ENCODE assay signal across 8 cellular contexts in genomic region chr19:54114340-54114826, GRCh38. TPM values are rescaled to one million over a fixed set of nuclear protein-coding genes. Genes with fewer than 3 reads are reported as not detected.
A peak's percentile ranks its signal among the peaks of the same experiment; 100 is the strongest.
DNase-seq lines count a peak whose midpoint lies in the region; ATAC-seq and TF ChIP-seq lines count a peak whose summit lies in the region.

No MANE protein-coding gene starts in this region.

- H3K4me1 ChIP-seq in ES-I3 (ENCODE audit: insufficient read depth, low read length) (peaks cover 5% of the 10 kb centered on the region; the same call in 1 of the 2 replicates), endodermal cell (ENCODE audit: control insufficient read depth, insufficient read depth, low read length) (no peaks in the 10 kb centered on the region), mucosa of descending colon (ENCODE audit: low read depth) (peaks cover 15% of the 10 kb centered on the region), thoracic aorta (ENCODE audit: control insufficient read depth in 1 of 2, low read depth in 2 of 2) (peaks cover 18 to 29% of the 10 kb centered on the region in 2 donors)

- peak overlapping the region; percentile 83 for H3K9ac ChIP-seq in ES-I3 (ENCODE audit: low read depth, low read length)
- peak overlapping the region; percentile 52 for H3K9ac ChIP-seq in endodermal cell (ENCODE audit: extremely low read depth, low read length, poor library complexity, severe bottlenecking)

- peak; percentile 36 for DNase-seq in MG63
- peak; percentile 76 for DNase-seq in activated CD4-positive, alpha-beta memory T cell treated with anti-CD3 and anti-CD28 coated beads, Interleukin-2, amount 10 ng/mL, durations not matched to agents 7 days and 5 days
- DNase-seq in endodermal cell: peak; percentile 77
- peak; percentile 43 to 81 (median 49) for DNase-seq in mucosa of descending colon
- DNase-seq in thoracic aorta (ENCODE audit: low spot score): no peak
- no peak for DNase-seq in NCI-H146 (lab: John Stamatoyannopoulos, UW)

- peak overlapping the region; percentile 74 for H3K27ac Mint-ChIP-seq in activated CD4-positive, alpha-beta memory T cell treated with anti-CD3 and anti-CD28 coated beads, Interleukin-2, amount 10 ng/mL, durations not matched to agents 7 days and 5 days
- H3K27ac Mint-ChIP-seq in endodermal cell: peak overlapping the region; percentile 99

- no peaks in the 10 kb centered on the region for H3K27me3 Mint-ChIP-seq in activated CD4-positive, alpha-beta memory T cell treated with anti-CD3 and anti-CD28 coated beads, Interleukin-2, amount 10 ng/mL, durations not matched to agents 7 days and 5 days
- H3K27me3 Mint-ChIP-seq in endodermal cell (ENCODE audit: insufficient read depth): no peaks in the 10 kb centered on the region

- TF ChIP-seq CTCF in endodermal cell (conservative IDR thresholded peaks at IDR 0.05) (no peak), mucosa of descending colon (IDR thresholded peaks at IDR 0.05) (no peak), thoracic aorta (IDR thresholded peaks at IDR 0.05) (no peak)

- H3K27me3 ChIP-seq in MG63: no peaks in the 10 kb centered on the region
- H3K27me3 ChIP-seq in endodermal cell (ENCODE audit: control insufficient read depth, insufficient read depth, low read length, poor library complexity, severe bottlenecking): no peaks in the 10 kb centered on the region
- no peaks in the 10 kb centered on the region for H3K27me3 ChIP-seq in thoracic aorta (replicated peaks; ENCODE audit: insufficient read depth)

- no peaks in the 10 kb centered on the region for H3K9me3 ChIP-seq in ES-I3 (ENCODE audit: control insufficient read depth, insufficient read depth, low read length)
- no peaks in the 10 kb centered on the region; the same call in 1 of the 2 replicates for H3K9me3 ChIP-seq in MG63
- H3K9me3 ChIP-seq in endodermal cell (ENCODE audit: control insufficient read depth, low read length): no peaks in the 10 kb centered on the region
- no peaks in the 10 kb centered on the region for H3K9me3 ChIP-seq in mucosa of descending colon
- H3K9me3 ChIP-seq in thoracic aorta: no peaks in the 10 kb centered on the region

- intact Hi-C loops in mucosa of descending colon (cut with DNase I, micrococcal nuclease): no loop called here

- peak overlapping the region; percentile 86 for H3K4me3 Mint-ChIP-seq in activated CD4-positive, alpha-beta memory T cell treated with anti-CD3 and anti-CD28 coated beads, Interleukin-2, amount 10 ng/mL, durations not matched to agents 7 days and 5 days
- peak overlapping the region; percentile 83 for H3K4me3 Mint-ChIP-seq in endodermal cell

- no peaks in the 10 kb centered on the region for H3K9me3 Mint-ChIP-seq in activated CD4-positive, alpha-beta memory T cell treated with anti-CD3 and anti-CD28 coated beads, Interleukin-2, amount 10 ng/mL, durations not matched to agents 7 days and 5 days
- no peaks in the 10 kb centered on the region for H3K9me3 Mint-ChIP-seq in endodermal cell

- peaks cover 37% of the 10 kb centered on the region for H3K4me1 Mint-ChIP-seq in activated CD4-positive, alpha-beta memory T cell treated with anti-CD3 and anti-CD28 coated beads, Interleukin-2, amount 10 ng/mL, durations not matched to agents 7 days and 5 days
- H3K4me1 Mint-ChIP-seq in endodermal cell: peaks cover 7% of the 10 kb centered on the region

- H3K36me3 Mint-ChIP-seq in activated CD4-positive, alpha-beta memory T cell treated with anti-CD3 and anti-CD28 coated beads, Interleukin-2, amount 10 ng/mL, durations not matched to agents 7 days and 5 days (ENCODE audit: low read depth): peaks cover 37% of the 10 kb centered on the region
- H3K36me3 Mint-ChIP-seq in endodermal cell (ENCODE audit: low read depth): peaks cover 30% of the 10 kb centered on the region

- CTCF ChIA-PET in activated CD4-positive, alpha-beta memory T cell treated with anti-CD3 and anti-CD28 coated beads, Interleukin-2, amount 10 ng/mL, durations not matched to agents 7 days and 5 days (lab: Charles Lee): interaction anchor here (1.0 to 2.8 kb wide), 5 partner anchors 12 to 274 kb away, joined by 3 to 16 read pairs (median 4); partner anchors contain the start of genes CNOT3 and NDUFA3

- ATAC-seq in mucosa of descending colon (peak; percentile 45), thoracic aorta (ENCODE audit: insufficient number of reproducible peaks, low FRiP score, low read depth) (no peak), HG02938 (IDR thresholded peaks at IDR 0.05; ENCODE audit: unreplicated experiment) (no peak)

- 36% methylated on average over 15 to 24 of the region's 24 CpGs for WGBS in endodermal cell (ENCODE audit: insufficient coverage in 1 of 2, insufficient read length in 1 of 2), 2 experiments

- POLR2A ChIA-PET in activated CD4-positive, alpha-beta memory T cell treated with anti-CD3 and anti-CD28 coated beads, Interleukin-2, amount 10 ng/mL, durations not matched to agents 7 days and 5 days (lab: Charles Lee): interaction anchor here (0.7 to 5.2 kb wide), 14 partner anchors 8 to 95 kb away, joined by 3 to 52 read pairs (median 5); partner anchors contain the start of genes CNOT3, LENG1, MBOAT7 and NDUFA3

- H3K27ac ChIP-seq in endodermal cell (ENCODE audit: low read depth, low read length) (no peak overlapping the region), thoracic aorta (peak overlapping the region in 1 of 2 donors; percentile 71)

- H3K4me3 ChIP-seq in MG63 (peak overlapping the region; percentile 99), endodermal cell (ENCODE audit: low read length) (peak overlapping the region; percentile 97), mucosa of descending colon (no peak overlapping the region), thoracic aorta (peak overlapping the region; percentile 78)

- H3K36me3 ChIP-seq in ES-I3 (ENCODE audit: insufficient read depth, low read length) (peaks cover 10% of the 10 kb centered on the region; the same call in 1 of the 2 replicates), MG63 (peaks cover 32% of the 10 kb centered on the region), endodermal cell (ENCODE audit: control insufficient read depth, insufficient read depth, low read length) (peaks cover 19% of the 10 kb centered on the region), mucosa of descending colon (ENCODE audit: low read depth) (no peaks in the 10 kb centered on the region), thoracic aorta (peaks cover 25% of the 10 kb centered on the region)

RNA-seq across cellular contexts. Expression of gene TFPT, which starts 1.1 kb away (rescaled TPM):
- total RNA-seq in MG63 (2014; rRNA removed; shearing (Covaris generic); ENCODE audit: low replicate concordance): 23.9 and 36.5 TPM in 2 replicates
- 10 to 100 TPM; 44.4 to 47.1 TPM for total RNA-seq in activated CD4-positive, alpha-beta memory T cell treated with anti-CD3 and anti-CD28 coated beads, Interleukin-2, amount 10 ng/mL, durations not matched to agents 7 days and 5 days
- 10 to 100 TPM; 19.5 to 21.6 TPM for total RNA-seq in endodermal cell
- 19.9 TPM for polyA plus RNA-seq in endodermal cell (2013, experiment 1 of 2)
- 19.7 TPM for polyA plus RNA-seq in endodermal cell (2013, experiment 2 of 2)
- total RNA-seq in mucosa of descending colon: 10 to 100 TPM in 2 of 3 donors, 1 to 10 TPM in 1; 9.8 to 18.2 (median 15.3) TPM
- total RNA-seq in thoracic aorta: 1 to 10 TPM; 8.7 to 8.8 TPM

RNA-seq across cellular contexts. Expression of gene PRPF31, which starts 1.2 kb away (rescaled TPM):
- 88.3 and 112 TPM in 2 replicates for total RNA-seq in MG63 (2014; rRNA removed; shearing (Covaris generic); ENCODE audit: low replicate concordance)
- total RNA-seq in activated CD4-positive, alpha-beta memory T cell treated with anti-CD3 and anti-CD28 coated beads, Interleukin-2, amount 10 ng/mL, durations not matched to agents 7 days and 5 days: 10 to 100 TPM; 53.5 to 55.0 TPM
- total RNA-seq in endodermal cell (10 to 100 TPM; 79.0 to 85.5 TPM), mucosa of descending colon (10 to 100 TPM; 34.3 to 54.6 (median 39.9) TPM), thoracic aorta (10 to 100 TPM; 48.2 to 54.3 TPM)
- 59.6 TPM for polyA plus RNA-seq in endodermal cell (2013, experiment 1 of 2)
- 51.4 TPM for polyA plus RNA-seq in endodermal cell (2013, experiment 2 of 2)

RNA-seq across cellular contexts. Expression of gene NDUFA3, which starts 11.7 kb away (rescaled TPM):
- total RNA-seq in MG63 (2014; rRNA removed; shearing (Covaris generic); ENCODE audit: low replicate concordance): 4.8 and 23.1 TPM in 2 replicates
- total RNA-seq in activated CD4-positive, alpha-beta memory T cell treated with anti-CD3 and anti-CD28 coated beads, Interleukin-2, amount 10 ng/mL, durations not matched to agents 7 days and 5 days: 100 to 1,000 TPM; 115 to 116 TPM
- total RNA-seq in endodermal cell (100 to 1,000 TPM; 196 to 229 TPM), mucosa of descending colon (100 to 1,000 TPM in 2 of 3 donors, 10 to 100 TPM in 1; 93.4 to 155 (median 139) TPM), thoracic aorta (10 to 100 TPM; 13.0 to 16.6 TPM)
- polyA plus RNA-seq in endodermal cell (2013, experiment 1 of 2): 194 TPM
- polyA plus RNA-seq in endodermal cell (2013, experiment 2 of 2): 181 TPM

RNA-seq across cellular contexts. Expression of gene OSCAR, which starts 13.8 kb away (rescaled TPM):
- not detected in 2 replicates for total RNA-seq in MG63 (2014; rRNA removed; shearing (Covaris generic); ENCODE audit: low replicate concordance)
- total RNA-seq in activated CD4-positive, alpha-beta memory T cell treated with anti-CD3 and anti-CD28 coated beads, Interleukin-2, amount 10 ng/mL, durations not matched to agents 7 days and 5 days: under 1 TPM in 1 of 2 experiments, not detected in 1; 0.40 TPM
- total RNA-seq in endodermal cell (under 1 TPM; 0.20 to 0.44 TPM), mucosa of descending colon (1 to 10 TPM in 2 of 3 donors, under 1 TPM in 1; 0.35 to 1.8 (median 1.4) TPM), thoracic aorta (1 to 10 TPM; 4.6 to 8.0 TPM)
- 0.14 TPM for polyA plus RNA-seq in endodermal cell (2013, experiment 1 of 2)
- 0.12 TPM for polyA plus RNA-seq in endodermal cell (2013, experiment 2 of 2)

RNA-seq across cellular contexts. Expression of gene CNOT3, which starts 23.2 kb away (rescaled TPM):
- total RNA-seq in MG63 (2014; rRNA removed; shearing (Covaris generic); ENCODE audit: low replicate concordance): 9.0 and 38.0 TPM in 2 replicates
- 10 to 100 TPM; 62.6 to 66.9 TPM for total RNA-seq in activated CD4-positive, alpha-beta memory T cell treated with anti-CD3 and anti-CD28 coated beads, Interleukin-2, amount 10 ng/mL, durations not matched to agents 7 days and 5 days
- 10 to 100 TPM; 78.9 to 82.7 TPM for total RNA-seq in endodermal cell
- 67.1 TPM for polyA plus RNA-seq in endodermal cell (2013, experiment 1 of 2)
- polyA plus RNA-seq in endodermal cell (2013, experiment 2 of 2): 58.6 TPM
- total RNA-seq in mucosa of descending colon: 10 to 100 TPM; 42.4 to 47.9 (median 43.7) TPM
- total RNA-seq in thoracic aorta: 10 to 100 TPM; 20.8 to 28.1 TPM

Comparison
In these comparisons a context has a peak if more than half of its experiments do, and no peak if none do; other contexts are left out.
1. DNase-seq: peak in MG63 (single experiment), activated CD4-positive, alpha-beta memory T cell treated with anti-CD3 and anti-CD28 coated beads, Interleukin-2, amount 10 ng/mL, durations not matched to agents 7 days and 5 days (single experiment), endodermal cell (single experiment) and mucosa of descending colon (3 of 3); none in thoracic aorta (single experiment) and NCI-H146 (single experiment).